16 cellular contexts compared by ENCODE assay signal in the genomic region with DNA sequence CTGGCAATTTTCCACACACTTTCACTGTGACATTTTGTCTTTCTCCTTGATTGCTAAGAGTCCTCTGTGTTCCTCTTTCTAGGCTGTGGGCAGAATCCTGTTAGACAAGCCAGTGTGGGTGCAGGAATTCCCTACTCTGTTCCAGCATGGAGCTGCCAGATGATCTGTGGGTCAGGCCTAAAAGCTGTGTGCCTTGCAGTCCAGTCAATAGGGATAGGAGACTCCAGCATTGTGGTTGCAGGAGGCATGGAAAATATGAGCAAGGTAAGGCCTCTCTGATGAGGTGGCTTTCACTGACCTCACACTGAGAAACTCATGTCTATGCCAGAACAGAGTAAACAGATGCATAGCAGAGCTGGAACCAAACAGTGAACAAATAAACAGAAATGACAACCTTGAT. TPM values are rescaled to one million over a fixed set of nuclear protein-coding genes. Genes with fewer than 3 reads are reported as not detected.
A peak's percentile ranks its signal among the peaks of the same experiment; 100 is the strongest.
DNase-seq lines count a peak whose midpoint lies in the region; ATAC-seq, FAIRE-seq and TF ChIP-seq lines count a peak whose summit lies in the region.
"Had no signal": no experiment of that assay in that cellular context is flagged by ENCODE, and none has a peak within 500 bp of the region (broad histone marks: within the 10 kb centered on the region; RNA-seq: fewer than 3 reads in every experiment).

No MANE protein-coding gene starts in this region.

- no peak for DNase-seq in activated naive CD4-positive, alpha-beta T cell treated with anti-CD3 and anti-CD28 coated beads, Interleukin-2, amount 10 ng/mL, durations not matched to agents 7 days and 5 days
- no peak for DNase-seq in activated naive CD4-positive, alpha-beta T cell (lab: John Stamatoyannopoulos, UW)
- DNase-seq in SJSA1 (ENCODE audit: low read depth in 1 of 2, low spot score in 2 of 2), result peak; percentile 50 to 66
- no peak for DNase-seq in HepG2 (ENCODE audit: low spot score)
- DNase-seq in T-helper 9 cell, result no peak
- DNase-seq in upper lobe of right lung, result no peak
- DNase-seq: CD4-positive, alpha-beta memory T cell; Karpas-422; NCI-H187 treated with DMSO at 0.1 percent for 48 hours; NCI-H2171; NCI-H82 had no signal

- H3K4me3 Mint-ChIP-seq in activated naive CD4-positive, alpha-beta T cell treated with anti-CD3 and anti-CD28 coated beads, Interleukin-2, amount 10 ng/mL, durations not matched to agents 7 days and 5 days, result no peak overlapping the region
- H3K4me3 Mint-ChIP-seq: B cell; CD4-positive, alpha-beta memory T cell had no signal

- H3K27ac ChIP-seq in SJSA1, result 0 out of 2 replicates have a peak overlapping the region, but pooled peaks have one; percentile 7
- peak overlapping the region; percentile 51 for H3K27ac ChIP-seq in HepG2 (ENCODE audit: extremely low read length, insufficient read depth, low read length)
- no peak overlapping the region for H3K27ac ChIP-seq in upper lobe of right lung

- TF ChIP-seq CTCF in HepG2 (CRISPR knock-in tag; IDR thresholded peaks at IDR 0.05) (no peak), upper lobe of right lung (IDR thresholded peaks at IDR 0.05) (no peak)

- peaks cover 75% of the 10 kb centered on the region for H3K36me3 Mint-ChIP-seq in activated naive CD4-positive, alpha-beta T cell treated with anti-CD3 and anti-CD28 coated beads, Interleukin-2, amount 10 ng/mL, durations not matched to agents 7 days and 5 days

- in situ Hi-C loops in HepG2 (cut with HindIII; ENCODE audit: extremely low pct_ligation_motif_present, low pct_unique_long_range_greater_than_20kb), result no loop called here

- intact Hi-C loops in HepG2 (cut with micrococcal nuclease; ENCODE audit: unreplicated experiment) (loop anchor here (10.0 kb wide), 1 partner anchor 1122 kb away; a partner anchor contains a TSS), upper lobe of right lung (cut with DNase I) (no loop called here)

- H3K27me3 ChIP-seq in SJSA1 (replicated peaks), result no peaks in the 10 kb centered on the region
- H3K27me3 ChIP-seq in HepG2 (ENCODE audit: control insufficient read depth in 1 of 2, insufficient read depth in 2 of 2, low read length in 2 of 2), result no peaks in the 10 kb centered on the region
- no peaks in the 10 kb centered on the region for H3K27me3 ChIP-seq in upper lobe of right lung

- no peaks in the 10 kb centered on the region for H3K27me3 Mint-ChIP-seq in activated naive CD4-positive, alpha-beta T cell treated with anti-CD3 and anti-CD28 coated beads, Interleukin-2, amount 10 ng/mL, durations not matched to agents 7 days and 5 days
- H3K27me3 Mint-ChIP-seq: B cell; CD4-positive, alpha-beta memory T cell had no signal

- peak overlapping the region; percentile 33 for H3K27ac Mint-ChIP-seq in activated naive CD4-positive, alpha-beta T cell treated with anti-CD3 and anti-CD28 coated beads, Interleukin-2, amount 10 ng/mL, durations not matched to agents 7 days and 5 days
- H3K27ac Mint-ChIP-seq: B cell had no signal

- no peak for TF ChIP-seq RAD21 in HepG2 (CRISPR knock-in tag; IDR thresholded peaks at IDR 0.05)

- POLR2A ChIA-PET in HepG2 (lab: Yijun Ruan, JAX), result interaction anchor here (1.3 kb wide), 1 partner anchor 23 kb away, joined by 8 read pairs; a partner anchor contains a TSS

- CTCF ChIA-PET in activated naive CD4-positive, alpha-beta T cell treated with anti-CD3 and anti-CD28 coated beads, Interleukin-2, amount 10 ng/mL, durations not matched to agents 7 days and 5 days (lab: Charles Lee), result no interaction called here
- CTCF ChIA-PET in HepG2 (lab: Yijun Ruan, JAX; ENCODE audit: low intra/inter-chr PET ratio, low total read pairs), result no interaction called here

- peaks cover 20% of the 10 kb centered on the region for H3K4me1 Mint-ChIP-seq in activated naive CD4-positive, alpha-beta T cell treated with anti-CD3 and anti-CD28 coated beads, Interleukin-2, amount 10 ng/mL, durations not matched to agents 7 days and 5 days

- no TSS peak for BruUV-seq in HepG2 (replicated peaks; lab: Mats Ljungman, UMichigan)

- no peak for ATAC-seq in HepG2
- ATAC-seq in HG02763 (IDR thresholded peaks at IDR 0.05; ENCODE audit: unreplicated experiment), result no peak
- ATAC-seq in upper lobe of right lung, result no peak
- ATAC-seq: Right ventricle myocardium inferior had no signal

- H3K4me3 ChIP-seq in SJSA1 (no peak overlapping the region), HepG2 (replicated peaks in 1 of 3; ENCODE audit: insufficient read depth in 1 of 3, low read depth in 2 of 3, low read length in 3 of 3) (no peak overlapping the region), upper lobe of right lung (no peak overlapping the region)

- peaks cover 22% of the 10 kb centered on the region for H3K4me1 ChIP-seq in SJSA1 (replicated peaks)
- H3K4me1 ChIP-seq in HepG2 (ENCODE audit: insufficient read depth, low read length), result peaks cover 56% of the 10 kb centered on the region
- peaks cover 7% of the 10 kb centered on the region for H3K4me1 ChIP-seq in upper lobe of right lung

- H3K4me2 ChIP-seq in HepG2 (ENCODE audit: low read depth, low read length), result peak overlapping the region; percentile 12; the same call in 1 of the 2 replicates

- no peaks in the 10 kb centered on the region for H3K9me3 Mint-ChIP-seq in activated naive CD4-positive, alpha-beta T cell treated with anti-CD3 and anti-CD28 coated beads, Interleukin-2, amount 10 ng/mL, durations not matched to agents 7 days and 5 days

- H3K79me2 ChIP-seq in HepG2 (ENCODE audit: insufficient read depth, low read length), result peaks cover 49% of the 10 kb centered on the region

- FAIRE-seq in HepG2 (lab: Jason Lieb, UNC), result no peak
- FAIRE-seq: H54 had no signal

- no peaks in the 10 kb centered on the region for H3K9me3 ChIP-seq in SJSA1 (replicated peaks)
- H3K9me3 ChIP-seq in HepG2 (ENCODE audit: low read length), result no peaks in the 10 kb centered on the region
- H3K9me3 ChIP-seq in upper lobe of right lung, result no peaks in the 10 kb centered on the region

- no peaks in the 10 kb centered on the region for H4K20me1 ChIP-seq in HepG2 (ENCODE audit: insufficient read depth, low read length)

- TF ChIP-seq EP300 in HepG2 (IDR thresholded peaks at IDR 0.05; ENCODE audit: low read depth in 2 of 2, low read length in 2 of 2) (no peak), HepG2 (CRISPR knock-in tag; IDR thresholded peaks at IDR 0.05; ENCODE audit: borderline replicate concordance) (no peak)

- TF ChIP-seq POLR2A in HepG2 (IDR thresholded peaks at IDR 0.05; ENCODE audit: insufficient read depth in 1 of 2, low read depth in 2 of 2, low read length in 2 of 2), result peak in 1 of 2 experiments; percentile 12; a peak in 1 of 4 replicates

- H3K9ac ChIP-seq in HepG2 (ENCODE audit: insufficient read depth, low read depth, low read length), result peak overlapping the region; percentile 5; the same call in 1 of the 2 replicates

- H2AFZ ChIP-seq in HepG2 (ENCODE audit: low read length), result no peak overlapping the region

- H3K36me3 ChIP-seq in SJSA1, result peaks cover 86% of the 10 kb centered on the region
- H3K36me3 ChIP-seq in HepG2 (replicated peaks in 1 of 2; ENCODE audit: control insufficient read depth in 1 of 2, insufficient read depth in 2 of 2, low read length in 2 of 2), result peaks cover 14 to 72% of the 10 kb centered on the region in 2 experiments
- H3K36me3 ChIP-seq in upper lobe of right lung, result peaks cover 54% of the 10 kb centered on the region

RNA-seq across cellular contexts. Expression of a gene that starts 5.1 kb away (rescaled TPM):
- total RNA-seq in SJSA1 (2014; rRNA removed; shearing (Covaris generic)), result 81.8 and 120 TPM in 2 replicates
- total RNA-seq in HepG2 (2016; rRNA removed; fragmentation: Illumina TruSeq; extraction: Trizol) (534 and 775 TPM in 2 replicates), upper lobe of right lung (52.6 TPM)
- total RNA-seq in HepG2 (2016; cell fraction: cytosol; rRNA removed; fragmentation: Illumina TruSeq; extraction: Trizol; ENCODE audit: low read depth), result 162 and 165 TPM in 2 replicates
- 542 and 812 TPM in 2 replicates for total RNA-seq in HepG2 (2016; cell fraction: insoluble cytoplasmic fraction; rRNA removed; fragmentation: Illumina TruSeq; extraction: Trizol)
- 231 and 232 TPM in 2 replicates for total RNA-seq in HepG2 (2016; cell fraction: membrane; rRNA removed; fragmentation: Illumina TruSeq; extraction: Trizol)
- 200 and 223 TPM in 2 replicates for total RNA-seq in HepG2 (2016; cell fraction: nucleus; rRNA removed; fragmentation: Illumina TruSeq; extraction: Trizol)
- polyA plus RNA-seq in HepG2 (2011; rRNA removed), result 121 and 132 TPM in 2 replicates
- polyA plus RNA-seq in HepG2 (2011; cell fraction: cytosol; rRNA removed), result 62.8 and 103 TPM in 2 replicates
- 28.1 and 44.2 TPM in 2 replicates for polyA plus RNA-seq in HepG2 (2011; cell fraction: nucleus; rRNA removed)
- polyA plus RNA-seq in HepG2 (2012), result 172 and 185 TPM in 2 replicates
- 142 and 156 TPM in 2 replicates for polyA plus RNA-seq in HepG2 (2016; cell fraction: cytosol; fragmentation: Illumina TruSeq; extraction: Trizol; ENCODE audit: low read depth)
- polyA plus RNA-seq in HepG2 (2016; cell fraction: insoluble cytoplasmic fraction; fragmentation: Illumina TruSeq; extraction: Trizol; ENCODE audit: low read depth), result 580 and 631 TPM in 2 replicates
- polyA plus RNA-seq in HepG2 (2016; cell fraction: membrane; fragmentation: Illumina TruSeq; extraction: Trizol; ENCODE audit: low read depth), result 160 and 171 TPM in 2 replicates
- polyA plus RNA-seq in HepG2 (2016; cell fraction: nucleus; fragmentation: Illumina TruSeq; extraction: Trizol; ENCODE audit: insufficient read depth, low read depth), result 219 and 233 TPM in 2 replicates
- 52.5 and 89.6 TPM in 2 replicates for polyA minus RNA-seq in HepG2 (2011; rRNA and poly(A)+ RNA removed; ENCODE audit: low replicate concordance)
- polyA minus RNA-seq in HepG2 (2011; cell fraction: cytosol; rRNA and poly(A)+ RNA removed), result 46.9 and 65.1 TPM in 2 replicates
- polyA minus RNA-seq in HepG2 (2011; cell fraction: nucleus; rRNA and poly(A)+ RNA removed), result 46.6 and 77.2 TPM in 2 replicates

RNA-seq across cellular contexts. Expression of a gene that starts 22.5 kb away (rescaled TPM):
- total RNA-seq in SJSA1 (2014; rRNA removed; shearing (Covaris generic)), result 408 and 422 TPM in 2 replicates
- total RNA-seq in HepG2 (2016; rRNA removed; fragmentation: Illumina TruSeq; extraction: Trizol) (553 and 677 TPM in 2 replicates), upper lobe of right lung (105 TPM)
- 167 and 195 TPM in 2 replicates for total RNA-seq in HepG2 (2016; cell fraction: cytosol; rRNA removed; fragmentation: Illumina TruSeq; extraction: Trizol; ENCODE audit: low read depth)
- total RNA-seq in HepG2 (2016; cell fraction: insoluble cytoplasmic fraction; rRNA removed; fragmentation: Illumina TruSeq; extraction: Trizol), result 558 and 662 TPM in 2 replicates
- 368 and 445 TPM in 2 replicates for total RNA-seq in HepG2 (2016; cell fraction: membrane; rRNA removed; fragmentation: Illumina TruSeq; extraction: Trizol)
- total RNA-seq in HepG2 (2016; cell fraction: nucleus; rRNA removed; fragmentation: Illumina TruSeq; extraction: Trizol), result 262 and 285 TPM in 2 replicates
- polyA plus RNA-seq in HepG2 (2011; rRNA removed), result 102 and 116 TPM in 2 replicates
- polyA plus RNA-seq in HepG2 (2011; cell fraction: cytosol; rRNA removed), result 99.2 and 105 TPM in 2 replicates
- polyA plus RNA-seq in HepG2 (2011; cell fraction: nucleus; rRNA removed), result 138 and 159 TPM in 2 replicates
- 242 and 252 TPM in 2 replicates for polyA plus RNA-seq in HepG2 (2012)
- polyA plus RNA-seq in HepG2 (2016; cell fraction: cytosol; fragmentation: Illumina TruSeq; extraction: Trizol; ENCODE audit: low read depth), result 157 and 173 TPM in 2 replicates
- 584 and 596 TPM in 2 replicates for polyA plus RNA-seq in HepG2 (2016; cell fraction: insoluble cytoplasmic fraction; fragmentation: Illumina TruSeq; extraction: Trizol; ENCODE audit: low read depth)
- polyA plus RNA-seq in HepG2 (2016; cell fraction: membrane; fragmentation: Illumina TruSeq; extraction: Trizol; ENCODE audit: low read depth), result 236 and 293 TPM in 2 replicates
- 406 and 459 TPM in 2 replicates for polyA plus RNA-seq in HepG2 (2016; cell fraction: nucleus; fragmentation: Illumina TruSeq; extraction: Trizol; ENCODE audit: insufficient read depth, low read depth)
- 138 and 285 TPM in 2 replicates for polyA minus RNA-seq in HepG2 (2011; rRNA and poly(A)+ RNA removed; ENCODE audit: low replicate concordance)
- polyA minus RNA-seq in HepG2 (2011; cell fraction: cytosol; rRNA and poly(A)+ RNA removed), result 242 and 244 TPM in 2 replicates
- polyA minus RNA-seq in HepG2 (2011; cell fraction: nucleus; rRNA and poly(A)+ RNA removed), result 245 and 282 TPM in 2 replicates

RNA-seq across cellular contexts. Expression of a gene that starts 23.3 kb away (rescaled TPM):
- total RNA-seq in SJSA1 (2014; rRNA removed; shearing (Covaris generic)), result 154 and 179 TPM in 2 replicates
- 176 and 241 TPM in 2 replicates for total RNA-seq in HepG2 (2016; rRNA removed; fragmentation: Illumina TruSeq; extraction: Trizol)
- total RNA-seq in HepG2 (2016; cell fraction: cytosol; rRNA removed; fragmentation: Illumina TruSeq; extraction: Trizol; ENCODE audit: low read depth), result 87.3 and 95.0 TPM in 2 replicates
- 183 and 249 TPM in 2 replicates for total RNA-seq in HepG2 (2016; cell fraction: insoluble cytoplasmic fraction; rRNA removed; fragmentation: Illumina TruSeq; extraction: Trizol)
- 132 TPM in 2 replicates for total RNA-seq in HepG2 (2016; cell fraction: membrane; rRNA removed; fragmentation: Illumina TruSeq; extraction: Trizol)
- 62.7 and 70.4 TPM in 2 replicates for total RNA-seq in HepG2 (2016; cell fraction: nucleus; rRNA removed; fragmentation: Illumina TruSeq; extraction: Trizol)
- polyA plus RNA-seq in HepG2 (2011; rRNA removed), result 74.2 and 85.6 TPM in 2 replicates
- polyA plus RNA-seq in HepG2 (2011; cell fraction: cytosol; rRNA removed), result 65.6 and 79.0 TPM in 2 replicates
- 20.8 and 28.8 TPM in 2 replicates for polyA plus RNA-seq in HepG2 (2011; cell fraction: nucleus; rRNA removed)
- polyA plus RNA-seq in HepG2 (2012), result 63.5 and 72.2 TPM in 2 replicates
- 85.1 and 96.0 TPM in 2 replicates for polyA plus RNA-seq in HepG2 (2016; cell fraction: cytosol; fragmentation: Illumina TruSeq; extraction: Trizol; ENCODE audit: low read depth)
- 291 and 300 TPM in 2 replicates for polyA plus RNA-seq in HepG2 (2016; cell fraction: insoluble cytoplasmic fraction; fragmentation: Illumina TruSeq; extraction: Trizol; ENCODE audit: low read depth)
- polyA plus RNA-seq in HepG2 (2016; cell fraction: membrane; fragmentation: Illumina TruSeq; extraction: Trizol; ENCODE audit: low read depth), result 120 and 134 TPM in 2 replicates
- polyA plus RNA-seq in HepG2 (2016; cell fraction: nucleus; fragmentation: Illumina TruSeq; extraction: Trizol; ENCODE audit: insufficient read depth, low read depth), result 124 and 125 TPM in 2 replicates
- 34.2 and 40.9 TPM in 2 replicates for polyA minus RNA-seq in HepG2 (2011; rRNA and poly(A)+ RNA removed; ENCODE audit: low replicate concordance)
- polyA minus RNA-seq in HepG2 (2011; cell fraction: cytosol; rRNA and poly(A)+ RNA removed), result 21.3 and 22.0 TPM in 2 replicates
- polyA minus RNA-seq in HepG2 (2011; cell fraction: nucleus; rRNA and poly(A)+ RNA removed), result 17.4 and 18.3 TPM in 2 replicates
- 46.0 TPM for total RNA-seq in upper lobe of right lung

RNA-seq across cellular contexts. Expression of a gene that starts 33.2 kb away (rescaled TPM):
- total RNA-seq in SJSA1 (2014; rRNA removed; shearing (Covaris generic)), result not detected in 2 replicates
- total RNA-seq in HepG2 (2016; rRNA removed; fragmentation: Illumina TruSeq; extraction: Trizol), result not detected in 2 replicates
- not detected in 2 replicates for total RNA-seq in HepG2 (2016; cell fraction: cytosol; rRNA removed; fragmentation: Illumina TruSeq; extraction: Trizol; ENCODE audit: low read depth)
- not detected in 2 replicates for total RNA-seq in HepG2 (2016; cell fraction: insoluble cytoplasmic fraction; rRNA removed; fragmentation: Illumina TruSeq; extraction: Trizol)
- not detected in 2 replicates for total RNA-seq in HepG2 (2016; cell fraction: membrane; rRNA removed; fragmentation: Illumina TruSeq; extraction: Trizol)
- total RNA-seq in HepG2 (2016; cell fraction: nucleus; rRNA removed; fragmentation: Illumina TruSeq; extraction: Trizol), result not detected in 2 replicates
- 0.04 TPM in 1 of 2 replicates, not detected in the other for polyA plus RNA-seq in HepG2 (2011; rRNA removed)
- polyA plus RNA-seq in HepG2 (2011; cell fraction: cytosol; rRNA removed), result not detected in 2 replicates
- polyA plus RNA-seq in HepG2 (2011; cell fraction: nucleus; rRNA removed), result 0.07 TPM in 1 of 2 replicates, not detected in the other
- polyA plus RNA-seq in HepG2 (2012), result not detected in 2 replicates
- polyA plus RNA-seq in HepG2 (2016; cell fraction: cytosol; fragmentation: Illumina TruSeq; extraction: Trizol; ENCODE audit: low read depth), result 0.07 TPM in 1 of 2 replicates, not detected in the other
- not detected in 2 replicates for polyA plus RNA-seq in HepG2 (2016; cell fraction: insoluble cytoplasmic fraction; fragmentation: Illumina TruSeq; extraction: Trizol; ENCODE audit: low read depth)
- polyA plus RNA-seq in HepG2 (2016; cell fraction: membrane; fragmentation: Illumina TruSeq; extraction: Trizol; ENCODE audit: low read depth), result not detected in 2 replicates
- polyA plus RNA-seq in HepG2 (2016; cell fraction: nucleus; fragmentation: Illumina TruSeq; extraction: Trizol; ENCODE audit: insufficient read depth, low read depth), result not detected in 2 replicates
- not detected in 2 replicates for polyA minus RNA-seq in HepG2 (2011; rRNA and poly(A)+ RNA removed; ENCODE audit: low replicate concordance)
- not detected in 2 replicates for polyA minus RNA-seq in HepG2 (2011; cell fraction: cytosol; rRNA and poly(A)+ RNA removed)
- not detected in 2 replicates for polyA minus RNA-seq in HepG2 (2011; cell fraction: nucleus; rRNA and poly(A)+ RNA removed)
- total RNA-seq in upper lobe of right lung, result 0.49 TPM
- total RNA-seq: NCI-H460 had no signal

RNA-seq across cellular contexts. Expression of a gene that starts 39.6 kb away (rescaled TPM):
- total RNA-seq in SJSA1 (2014; rRNA removed; shearing (Covaris generic)), result 91.4 and 111 TPM in 2 replicates
- 167 and 203 TPM in 2 replicates for total RNA-seq in HepG2 (2016; rRNA removed; fragmentation: Illumina TruSeq; extraction: Trizol)
- total RNA-seq in HepG2 (2016; cell fraction: cytosol; rRNA removed; fragmentation: Illumina TruSeq; extraction: Trizol; ENCODE audit: low read depth), result 67.7 and 76.4 TPM in 2 replicates
- 167 and 194 TPM in 2 replicates for total RNA-seq in HepG2 (2016; cell fraction: insoluble cytoplasmic fraction; rRNA removed; fragmentation: Illumina TruSeq; extraction: Trizol)
- total RNA-seq in HepG2 (2016; cell fraction: membrane; rRNA removed; fragmentation: Illumina TruSeq; extraction: Trizol), result 157 and 172 TPM in 2 replicates
- total RNA-seq in HepG2 (2016; cell fraction: nucleus; rRNA removed; fragmentation: Illumina TruSeq; extraction: Trizol), result 123 and 137 TPM in 2 replicates
- polyA plus RNA-seq in HepG2 (2011; rRNA removed), result 29.4 and 31.6 TPM in 2 replicates
- polyA plus RNA-seq in HepG2 (2011; cell fraction: cytosol; rRNA removed), result 14.5 and 23.5 TPM in 2 replicates
- polyA plus RNA-seq in HepG2 (2011; cell fraction: nucleus; rRNA removed), result 34.9 and 43.6 TPM in 2 replicates
- polyA plus RNA-seq in HepG2 (2012), result 82.9 and 92.4 TPM in 2 replicates
- polyA plus RNA-seq in HepG2 (2016; cell fraction: cytosol; fragmentation: Illumina TruSeq; extraction: Trizol; ENCODE audit: low read depth), result 82.6 and 108 TPM in 2 replicates
- polyA plus RNA-seq in HepG2 (2016; cell fraction: insoluble cytoplasmic fraction; fragmentation: Illumina TruSeq; extraction: Trizol; ENCODE audit: low read depth), result 194 and 196 TPM in 2 replicates
- 129 and 154 TPM in 2 replicates for polyA plus RNA-seq in HepG2 (2016; cell fraction: membrane; fragmentation: Illumina TruSeq; extraction: Trizol; ENCODE audit: low read depth)
- polyA plus RNA-seq in HepG2 (2016; cell fraction: nucleus; fragmentation: Illumina TruSeq; extraction: Trizol; ENCODE audit: insufficient read depth, low read depth), result 169 and 179 TPM in 2 replicates
- 21.5 and 32.6 TPM in 2 replicates for polyA minus RNA-seq in HepG2 (2011; rRNA and poly(A)+ RNA removed; ENCODE audit: low replicate concordance)
- 22.7 and 30.4 TPM in 2 replicates for polyA minus RNA-seq in HepG2 (2011; cell fraction: cytosol; rRNA and poly(A)+ RNA removed)
- 131 and 155 TPM in 2 replicates for polyA minus RNA-seq in HepG2 (2011; cell fraction: nucleus; rRNA and poly(A)+ RNA removed)
- 77.4 TPM for total RNA-seq in upper lobe of right lung

Comparison
In these comparisons a context has a peak if more than half of its experiments do, and no peak if none do; other contexts are left out.
1. DNase-seq: peak in SJSA1 (2 of 2); none in activated naive CD4-positive, alpha-beta T cell treated with anti-CD3 and anti-CD28 coated beads, Interleukin-2, amount 10 ng/mL, durations not matched to agents 7 days and 5 days (single experiment), activated naive CD4-positive, alpha-beta T cell (0 of 4), HepG2 (single experiment), T-helper 9 cell (single experiment) and upper lobe of right lung (single experiment).